Comparison of ENCODE assay signal across 13 cellular contexts in the genomic region with DNA sequence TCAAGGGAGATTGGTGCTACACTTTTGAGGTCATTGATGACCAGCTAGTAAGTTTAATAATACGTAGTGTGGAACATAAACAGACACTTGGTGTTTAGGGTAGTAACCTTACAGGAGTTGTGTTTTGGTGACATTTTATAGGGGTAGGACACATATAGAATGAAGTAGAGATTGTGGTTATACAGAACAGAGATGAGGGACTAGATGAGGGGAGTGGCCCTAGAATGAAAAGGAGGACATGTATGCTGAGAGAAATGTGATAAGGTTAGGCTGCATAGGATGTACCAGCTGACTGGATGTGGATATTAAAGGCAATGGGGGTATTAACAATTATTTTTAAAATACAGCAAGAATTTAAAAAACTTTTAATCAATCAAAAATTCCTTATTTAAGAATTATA. TPM values are rescaled to one million over a fixed set of nuclear protein-coding genes. Genes with fewer than 3 reads are reported as not detected.
DNase-seq lines count a peak whose midpoint lies in the region; ATAC-seq and TF ChIP-seq lines count a peak whose summit lies in the region.
"Had no signal": no experiment of that assay in that cellular context is flagged by ENCODE, and none has a peak within 500 bp of the region (broad histone marks: within the 10 kb centered on the region; RNA-seq: fewer than 3 reads in every experiment).

No MANE protein-coding gene starts in this region.

- H3K9me3 Mint-ChIP-seq in activated CD4-positive, alpha-beta T cell treated with anti-CD3 and anti-CD28 coated beads, Interleukin-2, amount 10 ng/mL, durations not matched to agents 24 days and 14 days = no peaks in the 10 kb centered on the region
- H3K9me3 Mint-ChIP-seq in effector memory CD8-positive, alpha-beta T cell = no peaks in the 10 kb centered on the region
- no peaks in the 10 kb centered on the region for H3K9me3 Mint-ChIP-seq in stimulated activated naive CD8-positive, alpha-beta T cell treated with anti-CD3 and anti-CD28 coated beads, Interleukin-15, amount 100 ng/mL, for 72 hours

- peak overlapping the region; percentile 42 for H3K27ac Mint-ChIP-seq in activated CD4-positive, alpha-beta T cell treated with anti-CD3 and anti-CD28 coated beads, Interleukin-2, amount 10 ng/mL, durations not matched to agents 24 days and 14 days
- H3K27ac Mint-ChIP-seq in effector memory CD8-positive, alpha-beta T cell = peak overlapping the region; percentile 75 to 99
- peak overlapping the region; percentile 2 to 66 for H3K27ac Mint-ChIP-seq in stimulated activated naive CD8-positive, alpha-beta T cell treated with anti-CD3 and anti-CD28 coated beads, Interleukin-15, amount 100 ng/mL, for 72 hours

- no peak overlapping the region for H3K4me2 ChIP-seq in PC-9

- BruUV-seq in PC-9 (replicated peaks; lab: Mats Ljungman, UMichigan) = no TSS peak

- CTCF ChIA-PET in PC-9 (lab: Charles Lee) = interaction anchor here (0.7 to 1.2 kb wide), 2 partner anchors 8 to 188 kb away, joined by 4 to 14 read pairs; no protein-coding TSS in a partner anchor

- POLR2A ChIA-PET in PC-9 (lab: Charles Lee; ENCODE audit: unreplicated experiment) = interaction anchor here (0.7 kb wide), 1 partner anchor 112 kb away, joined by 3 read pairs; no protein-coding TSS in a partner anchor

- H3K27me3 ChIP-seq in PC-9 (ENCODE audit: insufficient read depth, low read depth) = no peaks in the 10 kb centered on the region
- H3K27me3 ChIP-seq: ovary, upper lobe of right lung had no signal

- no peak for DNase-seq in activated CD4-positive, alpha-beta T cell treated with anti-CD3 and anti-CD28 coated beads, Interleukin-2, amount 10 ng/mL, durations not matched to agents 24 days and 14 days
- DNase-seq in activated CD4-positive, alpha-beta T cell treated with anti-CD3 and anti-CD28 coated beads for 4 hours = no peak
- DNase-seq in PC-9 (no peak), DMS114 treated with DMSO at 0.1 percent for 48 hours (lab: John Stamatoyannopoulos, UW; ENCODE audit: unreplicated experiment) (no peak), epidermal melanocyte (ENCODE audit: insufficient read length, low spot score) (no peak)
- DNase-seq in effector memory CD8-positive, alpha-beta T cell = no peak
- DNase-seq in stimulated activated naive CD8-positive, alpha-beta T cell treated with anti-CD3 and anti-CD28 coated beads, Interleukin-15, amount 100 ng/mL, for 72 hours = no peak
- DNase-seq: kidney; ovary; SIG-M5; stimulated activated CD4-positive, alpha-beta T cell treated with anti-CD3 and anti-CD28 coated beads, Interleukin-4, amount 100 ng/mL, for 24 hours; upper lobe of right lung had no signal

- no peaks in the 10 kb centered on the region for H3K27me3 Mint-ChIP-seq in activated CD4-positive, alpha-beta T cell treated with anti-CD3 and anti-CD28 coated beads, Interleukin-2, amount 10 ng/mL, durations not matched to agents 24 days and 14 days
- H3K27me3 Mint-ChIP-seq in effector memory CD8-positive, alpha-beta T cell = no peaks in the 10 kb centered on the region
- H3K27me3 Mint-ChIP-seq in stimulated activated naive CD8-positive, alpha-beta T cell treated with anti-CD3 and anti-CD28 coated beads, Interleukin-15, amount 100 ng/mL, for 72 hours = no peaks in the 10 kb centered on the region

- no peaks in the 10 kb centered on the region for H3K9me3 ChIP-seq in PC-9 (ENCODE audit: insufficient read depth, low read depth)
- H3K9me3 ChIP-seq: ovary, upper lobe of right lung had no signal

- H4K20me1 ChIP-seq in PC-9 (ENCODE audit: insufficient read depth) = peaks cover 7% of the 10 kb centered on the region; the same call in 1 of the 2 replicates

- TF ChIP-seq CTCF in PC-9 (conservative IDR thresholded peaks at IDR 0.05) = no peak

- H2AFZ ChIP-seq in PC-9 = no peak overlapping the region

- H3K27ac ChIP-seq in PC-9 = 0 out of 2 replicates have a peak overlapping the region, but pooled peaks have one; percentile 2
- H3K27ac ChIP-seq: ovary, upper lobe of right lung had no signal

- H3K36me3 Mint-ChIP-seq in activated CD4-positive, alpha-beta T cell treated with anti-CD3 and anti-CD28 coated beads, Interleukin-2, amount 10 ng/mL, durations not matched to agents 24 days and 14 days (ENCODE audit: low read depth) = peaks cover 23% of the 10 kb centered on the region
- peaks cover 38% of the 10 kb centered on the region for H3K36me3 Mint-ChIP-seq in effector memory CD8-positive, alpha-beta T cell (ENCODE audit: insufficient read depth)

- H3K79me2 ChIP-seq in PC-9 (ENCODE audit: low read depth) = peaks cover 99% of the 10 kb centered on the region

- no peak overlapping the region for H3K4me3 ChIP-seq in PC-9
- H3K4me3 ChIP-seq: ovary, upper lobe of right lung had no signal

- H3K4me1 Mint-ChIP-seq in activated CD4-positive, alpha-beta T cell treated with anti-CD3 and anti-CD28 coated beads, Interleukin-2, amount 10 ng/mL, durations not matched to agents 24 days and 14 days = peaks cover 64% of the 10 kb centered on the region
- peaks cover 49 to 73% of the 10 kb centered on the region in 2 donors for H3K4me1 Mint-ChIP-seq in effector memory CD8-positive, alpha-beta T cell (ENCODE audit: low read depth in 2 of 2)
- H3K4me1 Mint-ChIP-seq in stimulated activated naive CD8-positive, alpha-beta T cell treated with anti-CD3 and anti-CD28 coated beads, Interleukin-15, amount 100 ng/mL, for 72 hours = peaks cover 61% of the 10 kb centered on the region

- H3K9me2 ChIP-seq in PC-9 (ENCODE audit: insufficient read depth) = no peaks in the 10 kb centered on the region

- intact Hi-C loops in activated CD4-positive, alpha-beta T cell treated with anti-CD3 and anti-CD28 coated beads, Interleukin-2, amount 10 ng/mL, durations not matched to agents 24 days and 14 days (cut with micrococcal nuclease) = loop anchor here (5.0 kb wide), 1 partner anchor 204 kb away; no protein-coding TSS in a partner anchor
- intact Hi-C loops in PC-9 (cut with micrococcal nuclease; ENCODE audit: unreplicated experiment) = loop anchor here (10.0 kb wide), 1 partner anchor 512 kb away; no protein-coding TSS in a partner anchor

- H3K36me3 ChIP-seq in PC-9 (ENCODE audit: low read depth) = no peaks in the 10 kb centered on the region
- H3K36me3 ChIP-seq: ovary, upper lobe of right lung had no signal

- H3K4me1 ChIP-seq in PC-9 (replicated peaks; ENCODE audit: insufficient read depth) = peaks cover 17% of the 10 kb centered on the region

- H3K4me3 Mint-ChIP-seq in activated CD4-positive, alpha-beta T cell treated with anti-CD3 and anti-CD28 coated beads, Interleukin-2, amount 10 ng/mL, durations not matched to agents 24 days and 14 days = peak overlapping the region; percentile 66
- H3K4me3 Mint-ChIP-seq in effector memory CD8-positive, alpha-beta T cell = peak overlapping the region; percentile 56 to 68
- H3K4me3 Mint-ChIP-seq in stimulated activated naive CD8-positive, alpha-beta T cell treated with anti-CD3 and anti-CD28 coated beads, Interleukin-15, amount 100 ng/mL, for 72 hours = peak overlapping the region; percentile 10 to 63

- no peaks in the 10 kb centered on the region; the same call in 1 of the 2 replicates for H3F3A ChIP-seq in PC-9 (ENCODE audit: insufficient read depth, low read depth)

- peak; percentile 34 for ATAC-seq in effector memory CD8-positive, alpha-beta T cell (replicated peaks)
- no peak for ATAC-seq in stimulated activated naive CD8-positive, alpha-beta T cell treated with anti-CD3 and anti-CD28 coated beads, Interleukin-15, amount 100 ng/mL, for 72 hours
- ATAC-seq in GM21786 (IDR thresholded peaks at IDR 0.05; ENCODE audit: unreplicated experiment) = no peak
- ATAC-seq: upper lobe of right lung had no signal

RNA-seq across cellular contexts. Expression of a gene that starts 8.0 kb away (rescaled TPM):
- total RNA-seq in activated CD4-positive, alpha-beta T cell treated with anti-CD3 and anti-CD28 coated beads, Interleukin-2, amount 10 ng/mL, durations not matched to agents 24 days and 14 days = 296 and 298 TPM in 2 replicates
- 122 and 176 TPM in 2 replicates for total RNA-seq in PC-9 (2021)

Comparison
In these comparisons a context has a peak if more than half of its experiments do, and no peak if none do; other contexts are left out.
1. H3K27ac Mint-ChIP-seq: peak in every context shown above with its lines; median percentile 87 in effector memory CD8-positive, alpha-beta T cell; 42 in activated CD4-positive, alpha-beta T cell treated with anti-CD3 and anti-CD28 coated beads, Interleukin-2, amount 10 ng/mL, durations not matched to agents 24 days and 14 days; 34 in stimulated activated naive CD8-positive, alpha-beta T cell treated with anti-CD3 and anti-CD28 coated beads, Interleukin-15, amount 100 ng/mL, for 72 hours.